Comparison of ENCODE assay signal across 19 cellular contexts in genomic region chr4:52961666-52962412, GRCh38.
DNase-seq lines count a peak whose midpoint lies in the region; ATAC-seq, FAIRE-seq and TF ChIP-seq lines count a peak whose summit lies in the region.
"Had no signal": no experiment of that assay in that cellular context is flagged by ENCODE, and none has a peak within 500 bp of the region (broad histone marks: within the 10 kb centered on the region; RNA-seq: fewer than 3 reads in every experiment).

No MANE protein-coding gene starts in this region.

- H3K36me3 ChIP-seq in body of pancreas (replicated peaks in 1 of 2; ENCODE audit: insufficient read depth in 1 of 2, low read depth in 2 of 2) (no peaks in the 10 kb centered on the region), neural progenitor cell (no peaks in the 10 kb centered on the region), uterus (no peaks in the 10 kb centered on the region)
- H3K36me3 ChIP-seq: BE2C had no signal

- no peaks in the 10 kb centered on the region for H3K27me3 ChIP-seq in body of pancreas
- H3K27me3 ChIP-seq in neural progenitor cell, result no peaks in the 10 kb centered on the region
- H3K27me3 ChIP-seq in uterus, result no peaks in the 10 kb centered on the region
- H3K27me3 ChIP-seq: BE2C had no signal

- H3K79me2 ChIP-seq in neural progenitor cell (ENCODE audit: low read depth), result no peaks in the 10 kb centered on the region

- DNase-seq in GM12891 (ENCODE audit: insufficient read length, low spot score), result no peak
- DNase-seq in body of pancreas, result peak; percentile 18 to 47 (median 32)
- no peak for DNase-seq in neural progenitor cell (ENCODE audit: low spot score)
- DNase-seq in urothelium cell line (ENCODE audit: low spot score), result no peak
- DNase-seq in uterus, result no peak
- no peak for DNase-seq in activated CD4-positive, alpha-beta T cell treated with anti-CD3 and anti-CD28 coated beads, Interleukin-2, amount 50 U/mL, for 1 hour
- DNase-seq: BE2C; CD8-positive, alpha-beta T cell; COR-L47; DND-41; GM23248 had no signal

- no peaks in the 10 kb centered on the region for H3K27me3 Mint-ChIP-seq in neural progenitor cell (ENCODE audit: insufficient read depth, low read depth)
- H3K27me3 Mint-ChIP-seq: IgD-negative memory B cell had no signal

- TF ChIP-seq CTCF in body of pancreas (IDR thresholded peaks at IDR 0.05), result no peak
- TF ChIP-seq CTCF in neural progenitor cell (IDR thresholded peaks at IDR 0.05), result no peak
- no peak for TF ChIP-seq CTCF in uterus (IDR thresholded peaks at IDR 0.05)

- no peak for TF ChIP-seq POLR2A in GM12891 (IDR thresholded peaks at IDR 0.05; ENCODE audit: low read depth, low read length)
- no peak for TF ChIP-seq POLR2A in body of pancreas (IDR thresholded peaks at IDR 0.05)
- TF ChIP-seq POLR2A in uterus (IDR thresholded peaks at IDR 0.05), result no peak

- peak; percentile 59 for ATAC-seq in body of pancreas
- ATAC-seq in HG03571 (IDR thresholded peaks at IDR 0.05; ENCODE audit: unreplicated experiment), result no peak
- ATAC-seq: CD8-positive, alpha-beta T cell; HCT116 had no signal

- peaks cover 5% of the 10 kb centered on the region for H3K9me3 Mint-ChIP-seq in neural progenitor cell
- H3K9me3 Mint-ChIP-seq: CD8-positive, alpha-beta T cell; IgD-negative memory B cell had no signal

- H3K4me1 Mint-ChIP-seq in neural progenitor cell, result peaks cover 35% of the 10 kb centered on the region
- H3K4me1 Mint-ChIP-seq: IgD-negative memory B cell had no signal

- H3F3A ChIP-seq in neural progenitor cell (ENCODE audit: low read depth), result peaks cover 3% of the 10 kb centered on the region

- peak overlapping the region; percentile 13 for H3K27ac Mint-ChIP-seq in neural progenitor cell
- H3K27ac Mint-ChIP-seq: CD8-positive, alpha-beta T cell had no signal

- intact Hi-C loops in body of pancreas (cut with DNase I) (no loop called here), uterus (cut with DNase I; ENCODE audit: low total_unique reads) (no loop called here)

- H4K20me1 ChIP-seq in neural progenitor cell (ENCODE audit: low read depth), result no peaks in the 10 kb centered on the region

- WGBS in body of pancreas, 2 donors, result 77 to 87% methylated on average over 3 of the region's 3 CpGs

- H3K4me3 ChIP-seq in body of pancreas, result no peak overlapping the region
- no peak overlapping the region for H3K4me3 ChIP-seq in neural progenitor cell
- H3K4me3 ChIP-seq in uterus, result no peak overlapping the region
- H3K4me3 ChIP-seq: GM23248 had no signal

- H3K4me1 ChIP-seq in body of pancreas, result peaks cover 31% of the 10 kb centered on the region
- peaks cover 24% of the 10 kb centered on the region for H3K4me1 ChIP-seq in neural progenitor cell
- no peaks in the 10 kb centered on the region for H3K4me1 ChIP-seq in uterus

- H3K4me3 Mint-ChIP-seq in neural progenitor cell, result no peak overlapping the region
- H3K4me3 Mint-ChIP-seq: CD8-positive, alpha-beta T cell had no signal

- H2AFZ ChIP-seq in neural progenitor cell (replicated peaks), result no peak overlapping the region
- H2AFZ ChIP-seq: GM23248 had no signal

- FAIRE-seq in GM12891 (lab: Jason Lieb, UNC) (peak; percentile 20), urothelium cell line (lab: Jason Lieb, UNC) (peak; percentile 35)
- FAIRE-seq: A204.1, D721Med, GM18507, H54 had no signal

- no peak overlapping the region for H3K4me2 ChIP-seq in neural progenitor cell

- peak overlapping the region in 1 of 4 donors; percentile 17 for H3K27ac ChIP-seq in body of pancreas
- H3K27ac ChIP-seq in neural progenitor cell, result no peak overlapping the region
- no peak overlapping the region for H3K27ac ChIP-seq in uterus
- H3K27ac ChIP-seq: C4-2B, GM23248 had no signal

- H3K36me3 Mint-ChIP-seq in neural progenitor cell, result no peaks in the 10 kb centered on the region

- H3K9ac ChIP-seq in neural progenitor cell, result no peak overlapping the region
- H3K9ac ChIP-seq: GM23248 had no signal

- H3K9me3 ChIP-seq in body of pancreas (no peaks in the 10 kb centered on the region), neural progenitor cell (ENCODE audit: low read depth) (no peaks in the 10 kb centered on the region), uterus (no peaks in the 10 kb centered on the region)
- H3K9me3 ChIP-seq: BE2C had no signal

TF ChIP-seq in GM12891, 5 proteins besides CTCF, POLR2A, EP300 and RAD21:
- no peak for TF ChIP-seq PAX5 (IDR thresholded peaks at IDR 0.05; ENCODE audit: insufficient read depth, low read length, severe bottlenecking)
- no peak for TF ChIP-seq SPI1 (IDR thresholded peaks at IDR 0.05; ENCODE audit: low read depth, low read length)
- no peak for TF ChIP-seq TAF1 (IDR thresholded peaks at IDR 0.05; ENCODE audit: low read depth, low read length)
- TF ChIP-seq POU2F2 (IDR thresholded peaks at IDR 0.05; ENCODE audit: low read depth, low read length), result no peak
- no peak for TF ChIP-seq POLR2AphosphoS5 (IDR thresholded peaks at IDR 0.05; ENCODE audit: low read depth, low read length)

Comparison
In these comparisons a context has a peak if more than half of its experiments do, and no peak if none do; other contexts are left out.
1. DNase-seq: peak in body of pancreas (4 of 4); none in GM12891 (single experiment), neural progenitor cell (single experiment), urothelium cell line (single experiment), uterus (0 of 2) and activated CD4-positive, alpha-beta T cell treated with anti-CD3 and anti-CD28 coated beads, Interleukin-2, amount 50 U/mL, for 1 hour (single experiment).